ENCODE assay signal across 8 cellular contexts in genomic region chr14:76958975-76959710, GRCh38.
DNase-seq lines count a peak whose midpoint lies in the region; ATAC-seq and TF ChIP-seq lines count a peak whose summit lies in the region.

No MANE protein-coding gene starts in this region.

- peaks cover 11% of the 10 kb centered on the region; the same call in 1 of the 2 replicates for H4K20me1 ChIP-seq in BLaER1
- no peaks in the 10 kb centered on the region for H4K20me1 ChIP-seq in MM.1S (ENCODE audit: insufficient read depth, low read length)

- H3K4me2 ChIP-seq in BLaER1 (peak overlapping the region; percentile 93; the same call in 1 of the 2 replicates), MM.1S (ENCODE audit: low read depth, low read length) (no peak overlapping the region)

- ATAC-seq in GM19351 (IDR thresholded peaks at IDR 0.05; ENCODE audit: unreplicated experiment) = peak; percentile 40

- H3K4me1 ChIP-seq in BLaER1 (peaks cover 78% of the 10 kb centered on the region), MM.1S (ENCODE audit: low read length) (peaks cover 24% of the 10 kb centered on the region)

- H3K27ac ChIP-seq in BLaER1 (no peak overlapping the region), MM.1S (ENCODE audit: low read length) (no peak overlapping the region)

- TF ChIP-seq POLR2A in NB4 (IDR thresholded peaks at IDR 0.05; ENCODE audit: extremely low read depth, insufficient read length) (no peak), erythroblast (IDR thresholded peaks at IDR 0.05; ENCODE audit: low read length) (no peak)

- no peaks in the 10 kb centered on the region for H3K9me3 ChIP-seq in BLaER1
- no peaks in the 10 kb centered on the region for H3K9me3 ChIP-seq in MM.1S (replicated peaks; ENCODE audit: insufficient read depth, low read length)

- H3K9ac ChIP-seq in BLaER1 (no peak overlapping the region), MM.1S (ENCODE audit: low read length) (no peak overlapping the region)

- no peak for TF ChIP-seq CTCF in NB4 (IDR thresholded peaks at IDR 0.05; ENCODE audit: low read depth, low read length)
- no peak for TF ChIP-seq CTCF in MM.1S (IDR thresholded peaks at IDR 0.05; ENCODE audit: low read length)

- no peaks in the 10 kb centered on the region for H3K9me2 ChIP-seq in MM.1S (replicated peaks; ENCODE audit: insufficient read depth, low read length)

- DNase-seq in NB4 (ENCODE audit: low read depth) (peak; percentile 51), erythroblast (lab: John Stamatoyannopoulos, UW) (peak; percentile 53 to 56), MM.1S (no peak), AG08396 (ENCODE audit: low spot score) (no peak), NCI-H446 (lab: John Stamatoyannopoulos, UW) (no peak)
- DNase-seq in stimulated activated CD8-positive, alpha-beta memory T cell treated with anti-CD3 and anti-CD28 coated beads, Interleukin-4, amount 100 ng/mL, for 48 hours = peak; percentile 62

- H3K4me3 ChIP-seq in BLaER1 (no peak overlapping the region), NB4 (ENCODE audit: low read depth, low read length) (no peak overlapping the region), MM.1S (ENCODE audit: low read length) (no peak overlapping the region)

- no peak overlapping the region for H2AFZ ChIP-seq in MM.1S (ENCODE audit: low read length)

- no peaks in the 10 kb centered on the region for H3K79me2 ChIP-seq in MM.1S (ENCODE audit: low read length)

- no peaks in the 10 kb centered on the region for H3K27me3 ChIP-seq in BLaER1
- 0 out of 2 replicates have a peak, but pooled peaks cover 4% of the 10 kb centered on the region for H3K27me3 ChIP-seq in MM.1S (replicated peaks; ENCODE audit: insufficient read depth, low read length)

- no peaks in the 10 kb centered on the region for H3K36me3 ChIP-seq in BLaER1
- no peaks in the 10 kb centered on the region for H3K36me3 ChIP-seq in MM.1S (replicated peaks; ENCODE audit: insufficient read depth, low read length)

- H3F3A ChIP-seq in MM.1S (ENCODE audit: insufficient read depth, low read length) = peaks cover 20% of the 10 kb centered on the region

Comparison
In these comparisons a context has a peak if more than half of its experiments do, and no peak if none do; other contexts are left out.
1. DNase-seq: peak in NB4 (single experiment), erythroblast (2 of 2) and stimulated activated CD8-positive, alpha-beta memory T cell treated with anti-CD3 and anti-CD28 coated beads, Interleukin-4, amount 100 ng/mL, for 48 hours (single experiment); none in MM.1S (single experiment), AG08396 (single experiment) and NCI-H446 (0 of 2).